Comparison of ENCODE assay signal across 1 cellular context in genomic region chr11:206002-206384, GRCh38.
TF ChIP-seq lines count a peak whose summit lies in the region.

No MANE protein-coding gene starts in this region.

TF ChIP-seq in K562, 482 proteins besides CTCF, POLR2A, EP300 and RAD21:
- no peak for TF ChIP-seq ZNF561 (CRISPR knock-in tag; conservative IDR thresholded peaks at IDR 0.05)
- TF ChIP-seq ZNF583 (CRISPR knock-in tag; IDR thresholded peaks at IDR 0.05): no peak
- TF ChIP-seq POLR2H (tag; IDR thresholded peaks at IDR 0.05; ENCODE audit: low read depth): no peak
- no peak for TF ChIP-seq SIRT6 (IDR thresholded peaks at IDR 0.05; ENCODE audit: low read depth, low read length)
- peak; percentile 82 for TF ChIP-seq KDM5B (IDR thresholded peaks at IDR 0.05; ENCODE audit: insufficient replicate concordance, low read depth, low read length)
